ENCODE assay signal across 8 cellular contexts in the genomic region with DNA sequence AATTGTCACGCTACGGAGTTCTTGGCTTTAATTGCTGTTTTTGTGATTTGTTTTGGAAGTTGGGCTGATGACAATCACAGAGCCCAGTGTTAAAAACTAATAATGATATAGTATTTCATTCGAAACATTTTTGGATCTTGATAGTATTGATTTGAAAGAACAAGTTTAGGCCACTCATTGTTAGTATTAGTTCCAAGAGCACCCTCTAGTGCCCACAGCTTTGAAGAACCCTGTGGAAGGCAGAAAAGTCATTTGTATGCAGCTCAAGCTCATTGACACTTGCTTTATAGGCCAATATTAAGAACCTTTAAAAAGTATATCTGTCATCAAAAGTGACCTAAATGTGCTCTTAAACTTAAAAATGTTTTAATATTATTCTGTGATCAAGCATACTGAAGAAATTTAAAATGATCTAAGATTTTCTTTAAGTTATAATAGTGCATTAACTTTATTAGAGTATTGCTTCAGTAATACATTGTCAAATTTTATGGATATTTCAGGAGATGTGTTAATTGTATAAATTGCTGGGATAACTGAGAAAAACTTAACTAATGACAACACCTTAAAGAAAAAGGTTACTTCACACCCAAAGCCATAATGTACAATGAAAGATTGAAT.
A peak's percentile ranks its signal among the peaks of the same experiment; 100 is the strongest.
DNase-seq lines count a peak whose midpoint lies in the region; ATAC-seq, FAIRE-seq and TF ChIP-seq lines count a peak whose summit lies in the region.

No MANE protein-coding gene starts in this region.

- TF ChIP-seq POLR2A in adrenal gland (IDR thresholded peaks at IDR 0.05), result no peak

- DNase-seq in COR-L47 (lab: John Stamatoyannopoulos, UW) (peak; percentile 48), NCI-H1694 treated with DMSO at 0.1 percent for 48 hours (lab: John Stamatoyannopoulos, UW) (peak; percentile 33), adrenal gland (peak in 5 of 7 donors; percentile 11 to 53 (median 16)), mesenteric fat pad (ENCODE audit: low spot score) (no peak)

- H3K9me3 ChIP-seq in adrenal gland (replicated peaks in 1 of 3), result no peaks in the 10 kb centered on the region

- no peaks in the 10 kb centered on the region for H3K27me3 ChIP-seq in adrenal gland

- peak; percentile 10 to 52 (median 30) for TF ChIP-seq CTCF in adrenal gland (IDR thresholded peaks at IDR 0.05)

- FAIRE-seq in islet of Langerhans (lab: Jason Lieb, UNC), result peak; percentile 95

- peak; percentile 58 for ATAC-seq in GM21619 (IDR thresholded peaks at IDR 0.05; ENCODE audit: unreplicated experiment)
- no peak for ATAC-seq in HG03521 (IDR thresholded peaks at IDR 0.05; ENCODE audit: unreplicated experiment)
- no peak for ATAC-seq in GM18907 (IDR thresholded peaks at IDR 0.05; ENCODE audit: unreplicated experiment)

- H3K27ac ChIP-seq in adrenal gland, result no peak overlapping the region

- H3K4me1 ChIP-seq in adrenal gland (replicated peaks in 1 of 2), result no peaks in the 10 kb centered on the region

- no peaks in the 10 kb centered on the region for H3K36me3 ChIP-seq in adrenal gland (replicated peaks in 1 of 2)

- no peak overlapping the region for H3K4me3 ChIP-seq in adrenal gland

- WGBS in adrenal gland, 4 donors, result 74 to 81% (median 77%) methylated on average over 3 of the region's 3 CpGs

- intact Hi-C loops in adrenal gland (cut with DNase I), result no loop called here
